25 cellular contexts compared by ENCODE assay signal in genomic region chr3:115576325-115576724, GRCh38. TPM values are rescaled to one million over a fixed set of nuclear protein-coding genes. Genes with fewer than 3 reads are reported as not detected.
DNase-seq lines count a peak whose midpoint lies in the region; ATAC-seq and TF ChIP-seq lines count a peak whose summit lies in the region.
"Had no signal": no experiment of that assay in that cellular context is flagged by ENCODE, and none has a peak within 500 bp of the region (broad histone marks: within the 10 kb centered on the region; RNA-seq: fewer than 3 reads in every experiment).

No MANE protein-coding gene starts in this region.

- no peaks in the 10 kb centered on the region for H3K79me2 ChIP-seq in osteoblast (ENCODE audit: insufficient read depth, low read length)

- H4K20me1 ChIP-seq in osteoblast (ENCODE audit: insufficient read depth, low read length) = no peaks in the 10 kb centered on the region
- H4K20me1 ChIP-seq: BLaER1 treated with 17β-estradiol and CSF1 and Interleukin-3, amounts not matched to agents 10 nM and 100 nM had no signal

- no peaks in the 10 kb centered on the region for H3K36me3 ChIP-seq in osteoblast (ENCODE audit: insufficient read depth, low read length)
- H3K36me3 ChIP-seq in breast epithelium = no peaks in the 10 kb centered on the region
- H3K36me3 ChIP-seq: BLaER1 treated with 17β-estradiol and CSF1 and Interleukin-3, amounts not matched to agents 10 nM and 100 nM had no signal

- H2AFZ ChIP-seq in osteoblast (ENCODE audit: low read length) = no peak overlapping the region

- H3K9me3 ChIP-seq in osteoblast (ENCODE audit: low read depth, low read length) = no peaks in the 10 kb centered on the region
- H3K9me3 ChIP-seq in breast epithelium = no peaks in the 10 kb centered on the region
- H3K9me3 ChIP-seq: A549, Caco-2 had no signal

- H3K27me3 ChIP-seq in osteoblast (ENCODE audit: insufficient read depth, low read length) (no peaks in the 10 kb centered on the region), breast epithelium (no peaks in the 10 kb centered on the region)
- H3K27me3 ChIP-seq: BLaER1 treated with 17β-estradiol and CSF1 and Interleukin-3, amounts not matched to agents 10 nM and 100 nM had no signal

- no peak for TF ChIP-seq POLR2A in breast epithelium (IDR thresholded peaks at IDR 0.05)

- H3K4me2 ChIP-seq in osteoblast (ENCODE audit: insufficient read depth, low read length) = no peak overlapping the region
- H3K4me2 ChIP-seq: A549; BLaER1 treated with 17β-estradiol and CSF1 and Interleukin-3, amounts not matched to agents 10 nM and 100 nM had no signal

- DNase-seq in amniotic epithelial cell (ENCODE audit: low read depth) = peak; percentile 38
- peak; percentile 33 for DNase-seq in fibroblast of the aortic adventitia (ENCODE audit: low read depth)
- peak; percentile 6 for DNase-seq in osteoblast (ENCODE audit: insufficient read length, low spot score, missing footprints)
- DNase-seq in sciatic nerve (ENCODE audit: low spot score) = no peak
- DNase-seq in DMS 273 treated with DMSO at 0.1 percent for 48 hours (lab: John Stamatoyannopoulos, UW) = no peak
- DNase-seq in breast epithelium (ENCODE audit: low spot score in 2 of 2) = no peak
- DNase-seq in stimulated activated CD4-positive, alpha-beta T cell treated with anti-CD3 and anti-CD28 coated beads, Interleukin-4, amount 100 ng/mL, for 4 hours = no peak
- DNase-seq: AML-193; Caco-2; Calu3; CD4-positive, alpha-beta T cell; CD8-positive, alpha-beta T cell; DMS153; DMS53; DMS79; DND-41; EL; GDM1 had no signal

- peak; percentile 59 for ATAC-seq in sciatic nerve
- ATAC-seq: A549; CD8-positive, alpha-beta T cell; GM12878 had no signal

- no peak overlapping the region for H3K4me3 ChIP-seq in fibroblast of the aortic adventitia (ENCODE audit: low read depth, low read length)
- no peak overlapping the region for H3K4me3 ChIP-seq in osteoblast (ENCODE audit: insufficient read depth, low read length)
- H3K4me3 ChIP-seq in breast epithelium = no peak overlapping the region
- H3K4me3 ChIP-seq: A549; BLaER1 treated with 17β-estradiol and CSF1 and Interleukin-3, amounts not matched to agents 10 nM and 100 nM; GM12878 had no signal

- TF ChIP-seq CTCF in fibroblast of the aortic adventitia (IDR thresholded peaks at IDR 0.05; ENCODE audit: insufficient read depth, low read length) (no peak), osteoblast (IDR thresholded peaks at IDR 0.05; ENCODE audit: extremely low read depth, low read depth, low read length) (no peak), breast epithelium (IDR thresholded peaks at IDR 0.05) (no peak)

- intact Hi-C loops in sciatic nerve (cut with DNase I) (no loop called here), breast epithelium (cut with DNase I; ENCODE audit: low total_unique reads) (no loop called here)

- H3K27ac ChIP-seq in osteoblast (ENCODE audit: low read depth, low read length) (no peak overlapping the region), breast epithelium (no peak overlapping the region)
- H3K27ac ChIP-seq: 22Rv1; A549; BLaER1 treated with 17β-estradiol and CSF1 and Interleukin-3, amounts not matched to agents 10 nM and 100 nM; C4-2B had no signal

- no peaks in the 10 kb centered on the region for H3K4me1 ChIP-seq in osteoblast (ENCODE audit: insufficient read depth, low read length)
- no peaks in the 10 kb centered on the region for H3K4me1 ChIP-seq in breast epithelium
- H3K4me1 ChIP-seq: A549, Caco-2 had no signal

RNA-seq across cellular contexts. Expression of gene GAP43, which starts 47.0 kb away (rescaled TPM):
- total RNA-seq in fibroblast of the aortic adventitia (ENCODE audit: low replicate concordance) = 3.4 and 16.4 TPM in 2 replicates
- total RNA-seq in osteoblast = 2.1 and 3.6 TPM in 2 replicates
- 6.0 TPM for total RNA-seq in sciatic nerve
- under 1 TPM in 1 of 3 donors, not detected in 2; 0.16 TPM for total RNA-seq in breast epithelium
- total RNA-seq: B cell; Caco-2; Calu3; CD4-positive, alpha-beta T cell; CD8-positive, alpha-beta T cell; G401; GM12878 had no signal

Comparison
In these comparisons a context has a peak if more than half of its experiments do, and no peak if none do; other contexts are left out.
1. DNase-seq: peak in amniotic epithelial cell (single experiment), fibroblast of the aortic adventitia (single experiment) and osteoblast (single experiment); none in sciatic nerve (single experiment), DMS 273 treated with DMSO at 0.1 percent for 48 hours (single experiment), breast epithelium (0 of 2) and stimulated activated CD4-positive, alpha-beta T cell treated with anti-CD3 and anti-CD28 coated beads, Interleukin-4, amount 100 ng/mL, for 4 hours (0 of 2).